ENCODE assay signal across 9 cellular contexts in the genomic region with DNA sequence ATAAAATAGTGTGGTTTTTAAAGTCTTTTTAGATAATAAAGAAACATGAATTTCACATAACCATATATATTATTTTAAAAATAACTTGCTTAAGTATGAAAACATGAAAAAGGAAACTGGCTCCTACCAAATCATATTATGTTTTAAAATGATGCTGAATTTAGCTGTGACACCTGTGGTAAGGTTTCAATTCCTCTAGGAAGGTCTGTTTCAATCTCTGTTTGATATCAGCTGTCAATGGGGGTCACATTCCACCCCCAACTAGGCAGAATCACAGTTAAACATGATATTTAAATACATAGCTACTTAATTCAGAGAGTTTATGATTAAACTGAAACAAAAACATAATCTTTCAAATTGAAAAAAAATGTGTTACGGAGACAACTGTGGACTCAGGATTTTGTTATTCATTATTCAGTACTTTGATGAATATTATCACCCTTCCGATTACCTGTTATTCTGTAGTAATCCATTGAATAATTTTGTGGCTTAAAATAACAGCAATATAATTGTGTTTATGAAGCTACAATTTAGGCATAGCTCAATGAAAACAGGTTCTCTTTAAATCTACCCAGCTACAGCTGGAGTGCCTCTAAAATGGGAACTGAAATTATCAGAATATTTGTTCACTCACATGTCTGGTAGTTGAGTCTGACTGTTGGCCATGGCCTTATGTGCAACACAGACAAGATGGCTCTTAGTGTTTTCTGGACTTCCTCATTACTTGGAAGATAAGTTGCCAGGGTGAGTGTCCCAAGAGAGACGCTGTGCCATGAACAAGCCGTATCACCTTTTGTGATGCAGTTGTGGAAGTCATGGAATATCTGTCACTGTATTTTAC.
A peak's percentile ranks its signal among the peaks of the same experiment; 100 is the strongest.
DNase-seq lines count a peak whose midpoint lies in the region; ATAC-seq and TF ChIP-seq lines count a peak whose summit lies in the region.
"Had no signal": no experiment of that assay in that cellular context is flagged by ENCODE, and none has a peak within 500 bp of the region (broad histone marks: within the 10 kb centered on the region; RNA-seq: fewer than 3 reads in every experiment).

No MANE protein-coding gene starts in this region.

- no peak for TF ChIP-seq CTCF in GM10266 (IDR thresholded peaks at IDR 0.05; ENCODE audit: control insufficient read depth, insufficient read depth, low read depth, missing control alignments)

- intact Hi-C loops in left colon (cut with DNase I, micrococcal nuclease) = no loop called here

- DNase-seq in GM10266 (ENCODE audit: extremely low spot score) (peak; percentile 23), iPS-NIHi11 (ENCODE audit: low spot score) (no peak), EL (no peak), NCI-H2171 (lab: John Stamatoyannopoulos, UW) (no peak), left colon (no peak)
- DNase-seq: naive thymus-derived CD4-positive, alpha-beta T cell had no signal

- ATAC-seq in GM19372 (IDR thresholded peaks at IDR 0.05; ENCODE audit: low read depth, unreplicated experiment) (peak; percentile 92), HG02870 (IDR thresholded peaks at IDR 0.05; ENCODE audit: unreplicated experiment) (peak; percentile 96), HG03575 (IDR thresholded peaks at IDR 0.05; ENCODE audit: extremely low read depth, insufficient number of reproducible peaks, low FRiP score, unreplicated experiment) (peak; percentile 92), left colon (no peak)
- ATAC-seq: naive thymus-derived CD4-positive, alpha-beta T cell had no signal
